In genomic region chr1:26471498-26472329, GRCh38 we compare ENCODE assay signal across 8 cellular contexts. TPM values are rescaled to one million over a fixed set of nuclear protein-coding genes. Genes with fewer than 3 reads are reported as not detected.
DNase-seq lines count a peak whose midpoint lies in the region; ATAC-seq, FAIRE-seq and TF ChIP-seq lines count a peak whose summit lies in the region.

No MANE protein-coding gene starts in this region.

- peak in 2 of 5 donors; percentile 44 to 62 for DNase-seq in CD4-positive, alpha-beta memory T cell
- DNase-seq in HUDEP-2 (lab: John Stamatoyannopoulos, UW; ENCODE audit: unreplicated experiment in 76 of 76) (peak in 39 of 76 experiments; percentile 7 to 76 (median 45)), RCC 7860 (ENCODE audit: low spot score) (peak; percentile 64), cardiac septum (ENCODE audit: low spot score) (peak; percentile 84), ovary (peak in 4 of 5 donors; percentile 70 to 82 (median 72))
- DNase-seq in activated naive CD8-positive, alpha-beta T cell treated with anti-CD3 and anti-CD28 coated beads, Interleukin-2, amount 10 ng/mL, durations not matched to agents 7 days and 5 days, result no peak

- H3K4me1 ChIP-seq in CD4-positive, alpha-beta memory T cell (ENCODE audit: insufficient read depth, low read length), result peaks cover 39% of the 10 kb centered on the region
- peaks cover 8% of the 10 kb centered on the region for H3K4me1 ChIP-seq in ovary (ENCODE audit: insufficient read depth)

- no peaks in the 10 kb centered on the region for H3K27me3 ChIP-seq in CD4-positive, alpha-beta memory T cell (ENCODE audit: insufficient read depth, low read length)
- H3K27me3 ChIP-seq in ovary, result no peaks in the 10 kb centered on the region

- H3K36me3 Mint-ChIP-seq in CD4-positive, alpha-beta memory T cell, result peaks cover 40 to 65% of the 10 kb centered on the region in 2 donors
- H3K36me3 Mint-ChIP-seq in activated naive CD8-positive, alpha-beta T cell treated with anti-CD3 and anti-CD28 coated beads, Interleukin-2, amount 10 ng/mL, durations not matched to agents 7 days and 5 days, result peaks cover 46% of the 10 kb centered on the region

- TF ChIP-seq POLR2A in ovary (IDR thresholded peaks at IDR 0.05), result no peak

- H3K9me3 ChIP-seq in CD4-positive, alpha-beta memory T cell (ENCODE audit: control insufficient read depth in 1 of 2, low read length in 2 of 2), result no peaks in the 10 kb centered on the region
- H3K9me3 ChIP-seq in ovary, result no peaks in the 10 kb centered on the region

- POLR2A ChIA-PET in CD4-positive, alpha-beta memory T cell (lab: Charles Lee; ENCODE audit: partially characterized antibody), result interaction anchor here (0.7 to 4.5 kb wide), 25 partner anchors 9 to 1224 kb away, joined by 3 to 54 read pairs (median 6); partner anchors contain the start of genes CD52, CEP85, DHDDS and GPATCH3
- POLR2A ChIA-PET in activated naive CD8-positive, alpha-beta T cell treated with anti-CD3 and anti-CD28 coated beads, Interleukin-2, amount 10 ng/mL, durations not matched to agents 7 days and 5 days (lab: Charles Lee), result interaction anchor here (0.8 to 3.7 kb wide), 16 partner anchors 12 to 393 kb away, joined by 3 to 22 read pairs (median 4); partner anchors contain the start of genes CEP85, DHDDS, PDIK1L and PIGV

- intact Hi-C loops in CD4-positive, alpha-beta memory T cell (cut with micrococcal nuclease), result loop anchor here (1.0 to 10.0 kb wide), 6 partner anchors 63 to 1037 kb away; partner anchors contain the start of genes MACO1 and PDIK1L
- intact Hi-C loops in cardiac septum (cut with DNase I) (loop anchor here (2.0 kb wide), 2 partner anchors 29 to 39 kb away; partner anchors contain the start of gene DHDDS), ovary (cut with DNase I) (loop anchor here in 1 of 4 donors (5.0 kb wide), 1 partner anchor 39 kb away; the partner anchor contains the start of gene DHDDS)

- peak overlapping the region; percentile 92 to 99 (median 97) for H3K4me3 Mint-ChIP-seq in CD4-positive, alpha-beta memory T cell
- H3K4me3 Mint-ChIP-seq in activated naive CD8-positive, alpha-beta T cell treated with anti-CD3 and anti-CD28 coated beads, Interleukin-2, amount 10 ng/mL, durations not matched to agents 7 days and 5 days, result peak overlapping the region; percentile 92

- TF ChIP-seq CTCF in ovary (IDR thresholded peaks at IDR 0.05), result no peak

- H3K36me3 ChIP-seq in CD4-positive, alpha-beta memory T cell (ENCODE audit: insufficient read depth, low read length), result peaks cover 43% of the 10 kb centered on the region
- H3K36me3 ChIP-seq in ovary, result no peaks in the 10 kb centered on the region

- 1 to 2% (median 1%) methylated on average over 55 to 56 of the region's 56 CpGs for WGBS in ovary, 3 donors

- H3K27me3 Mint-ChIP-seq in CD4-positive, alpha-beta memory T cell, result no peaks in the 10 kb centered on the region
- H3K27me3 Mint-ChIP-seq in activated naive CD8-positive, alpha-beta T cell treated with anti-CD3 and anti-CD28 coated beads, Interleukin-2, amount 10 ng/mL, durations not matched to agents 7 days and 5 days, result no peaks in the 10 kb centered on the region

- peak overlapping the region; percentile 97 to 100 (median 98) for H3K27ac Mint-ChIP-seq in CD4-positive, alpha-beta memory T cell
- H3K27ac Mint-ChIP-seq in activated naive CD8-positive, alpha-beta T cell treated with anti-CD3 and anti-CD28 coated beads, Interleukin-2, amount 10 ng/mL, durations not matched to agents 7 days and 5 days, result peak overlapping the region; percentile 97

- ATAC-seq in GM19395 (IDR thresholded peaks at IDR 0.05; ENCODE audit: unreplicated experiment), result peak; percentile 18
- ATAC-seq in activated naive CD8-positive, alpha-beta T cell treated with anti-CD3 and anti-CD28 coated beads, Interleukin-2, amount 10 ng/mL, durations not matched to agents 7 days and 5 days (ENCODE audit: low read depth), result peak; percentile 28
- ATAC-seq in HG02678 (IDR thresholded peaks at IDR 0.05; ENCODE audit: unreplicated experiment), result no peak

- CTCF ChIA-PET in CD4-positive, alpha-beta memory T cell (lab: Charles Lee; ENCODE audit: partially characterized antibody), result interaction anchor here (0.6 to 2.3 kb wide), 8 partner anchors 10 to 338 kb away, joined by 3 to 7 read pairs (median 4); partner anchors contain the start of gene DHDDS

- no peak for TF ChIP-seq EP300 in ovary (IDR thresholded peaks at IDR 0.05)

- H3K4me1 Mint-ChIP-seq in CD4-positive, alpha-beta memory T cell, result peaks cover 31 to 55% (median 43%) of the 10 kb centered on the region in 4 donors
- peaks cover 43% of the 10 kb centered on the region for H3K4me1 Mint-ChIP-seq in activated naive CD8-positive, alpha-beta T cell treated with anti-CD3 and anti-CD28 coated beads, Interleukin-2, amount 10 ng/mL, durations not matched to agents 7 days and 5 days

- FAIRE-seq in RCC 7860 (lab: Jason Lieb, UNC), result no peak

- peak overlapping the region; percentile 75 to 85 for H3K4me3 ChIP-seq in CD4-positive, alpha-beta memory T cell (ENCODE audit: low read length in 2 of 2)
- H3K4me3 ChIP-seq in ovary, result peak overlapping the region; percentile 99

- H3K27ac ChIP-seq in CD4-positive, alpha-beta memory T cell (ENCODE audit: low read depth, low read length), result peak overlapping the region; percentile 96
- peak overlapping the region in 1 of 2 donors; percentile 100 for H3K27ac ChIP-seq in ovary

- H3K9me3 Mint-ChIP-seq in CD4-positive, alpha-beta memory T cell, result no peaks in the 10 kb centered on the region
- H3K9me3 Mint-ChIP-seq in activated naive CD8-positive, alpha-beta T cell treated with anti-CD3 and anti-CD28 coated beads, Interleukin-2, amount 10 ng/mL, durations not matched to agents 7 days and 5 days, result no peaks in the 10 kb centered on the region

RNA-seq across cellular contexts. Expression of gene HMGN2, which starts 0.5 kb away (rescaled TPM):
- 100 to 1,000 TPM; 341 to 361 TPM for total RNA-seq in CD4-positive, alpha-beta memory T cell
- 100 to 1,000 TPM; 566 to 681 TPM for polyA plus RNA-seq in CD4-positive, alpha-beta memory T cell
- 100 to 1,000 TPM; 812 to 846 TPM for total RNA-seq in activated naive CD8-positive, alpha-beta T cell treated with anti-CD3 and anti-CD28 coated beads, Interleukin-2, amount 10 ng/mL, durations not matched to agents 7 days and 5 days
- total RNA-seq in cardiac septum (162 TPM), ovary (100 to 1,000 TPM; 199 to 504 (median 381) TPM)
- polyA plus RNA-seq in ovary, result 100 to 1,000 TPM; 608 to 609 TPM

RNA-seq across cellular contexts. Expression of gene DHDDS, which starts 39.6 kb away (rescaled TPM):
- total RNA-seq in CD4-positive, alpha-beta memory T cell, result 10 to 100 TPM; 44.4 to 46.2 TPM
- 10 to 100 TPM; 23.3 to 26.7 TPM for polyA plus RNA-seq in CD4-positive, alpha-beta memory T cell
- 10 to 100 TPM; 45.9 to 48.2 TPM for total RNA-seq in activated naive CD8-positive, alpha-beta T cell treated with anti-CD3 and anti-CD28 coated beads, Interleukin-2, amount 10 ng/mL, durations not matched to agents 7 days and 5 days
- total RNA-seq in cardiac septum, result 34.9 TPM
- total RNA-seq in ovary, result 10 to 100 TPM; 20.0 to 46.2 (median 27.3) TPM
- polyA plus RNA-seq in ovary, result 10 to 100 TPM; 13.0 to 37.8 TPM

RNA-seq across cellular contexts. Expression of gene RPS6KA1, which starts 57.8 kb away (rescaled TPM):
- total RNA-seq in CD4-positive, alpha-beta memory T cell, result 100 to 1,000 TPM; 106 to 108 TPM
- 100 to 1,000 TPM; 180 to 215 TPM for polyA plus RNA-seq in CD4-positive, alpha-beta memory T cell
- 100 to 1,000 TPM; 138 to 153 TPM for total RNA-seq in activated naive CD8-positive, alpha-beta T cell treated with anti-CD3 and anti-CD28 coated beads, Interleukin-2, amount 10 ng/mL, durations not matched to agents 7 days and 5 days
- total RNA-seq in cardiac septum (3.3 TPM), ovary (10 to 100 TPM in 1 of 7 donors, 1 to 10 TPM in 6; 3.2 to 18.8 (median 5.2) TPM)
- 10 to 100 TPM in 1 of 2 donors, 1 to 10 TPM in 1; 2.2 to 11.2 TPM for polyA plus RNA-seq in ovary

Comparison
In these comparisons a context has a peak if more than half of its experiments do, and no peak if none do; other contexts are left out.
1. RNA of gene RPS6KA1, which starts 57.8 kb away (total RNA-seq): 138 to 153 TPM in activated naive CD8-positive, alpha-beta T cell treated with anti-CD3 and anti-CD28 coated beads, Interleukin-2, amount 10 ng/mL, durations not matched to agents 7 days and 5 days and 106 to 108 TPM in CD4-positive, alpha-beta memory T cell; 3.2 to 18.8 TPM in ovary and 3.3 TPM in cardiac septum (single experiment); every median in the first group is over 4 times any median in the second.